ENCODE assay signal across 8 cellular contexts in genomic region chr10:110498982-110499795, GRCh38. TPM values are rescaled to one million over a fixed set of nuclear protein-coding genes. Genes with fewer than 3 reads are reported as not detected.
DNase-seq lines count a peak whose midpoint lies in the region; ATAC-seq and TF ChIP-seq lines count a peak whose summit lies in the region.

No MANE protein-coding gene starts in this region.

- H3K4me3 ChIP-seq in GM12864 (ENCODE audit: low read depth, low read length) (peak overlapping the region; percentile 89), lower leg skin (ENCODE audit: low read depth, poor library complexity, severe bottlenecking) (peak overlapping the region; percentile 74)

- DNase-seq in GM12864 (ENCODE audit: low read depth) (no peak), T follicular helper cell (ENCODE audit: low read depth) (peak; percentile 22), lower leg skin (ENCODE audit: low spot score in 2 of 2) (peak; percentile 27 to 87), superior temporal gyrus (ENCODE audit: extremely low spot score) (peak; percentile 32)
- peak; percentile 64 for DNase-seq in central memory CD4-positive, alpha-beta T cell

- WGBS in lower leg skin, 2 donors: 42 to 49% methylated on average over 19 to 21 of the region's 21 CpGs

- peak; percentile 43 for TF ChIP-seq CTCF in GM12864 (IDR thresholded peaks at IDR 0.05; ENCODE audit: low read depth, low read length, missing control alignments)
- TF ChIP-seq CTCF in lower leg skin (IDR thresholded peaks at IDR 0.05): no peak

- TF ChIP-seq POLR2A in lower leg skin (IDR thresholded peaks at IDR 0.05): no peak

- intact Hi-C loops in lower leg skin (cut with DNase I; ENCODE audit: low total_unique reads): no loop called here

- ATAC-seq in HG03066 (IDR thresholded peaks at IDR 0.05; ENCODE audit: low read depth, unreplicated experiment): peak; percentile 15
- ATAC-seq in HG02885 (IDR thresholded peaks at IDR 0.05; ENCODE audit: poor library complexity, unreplicated experiment): no peak
- ATAC-seq in HG03520 (IDR thresholded peaks at IDR 0.05; ENCODE audit: unreplicated experiment): no peak

RNA-seq across cellular contexts. Expression of gene DUSP5, which starts 1.5 kb away (rescaled TPM):
- 10 to 100 TPM; 29.8 to 57.2 (median 32.9) TPM for total RNA-seq in lower leg skin
